ENCODE assay signal across 9 cellular contexts in the genomic region with DNA sequence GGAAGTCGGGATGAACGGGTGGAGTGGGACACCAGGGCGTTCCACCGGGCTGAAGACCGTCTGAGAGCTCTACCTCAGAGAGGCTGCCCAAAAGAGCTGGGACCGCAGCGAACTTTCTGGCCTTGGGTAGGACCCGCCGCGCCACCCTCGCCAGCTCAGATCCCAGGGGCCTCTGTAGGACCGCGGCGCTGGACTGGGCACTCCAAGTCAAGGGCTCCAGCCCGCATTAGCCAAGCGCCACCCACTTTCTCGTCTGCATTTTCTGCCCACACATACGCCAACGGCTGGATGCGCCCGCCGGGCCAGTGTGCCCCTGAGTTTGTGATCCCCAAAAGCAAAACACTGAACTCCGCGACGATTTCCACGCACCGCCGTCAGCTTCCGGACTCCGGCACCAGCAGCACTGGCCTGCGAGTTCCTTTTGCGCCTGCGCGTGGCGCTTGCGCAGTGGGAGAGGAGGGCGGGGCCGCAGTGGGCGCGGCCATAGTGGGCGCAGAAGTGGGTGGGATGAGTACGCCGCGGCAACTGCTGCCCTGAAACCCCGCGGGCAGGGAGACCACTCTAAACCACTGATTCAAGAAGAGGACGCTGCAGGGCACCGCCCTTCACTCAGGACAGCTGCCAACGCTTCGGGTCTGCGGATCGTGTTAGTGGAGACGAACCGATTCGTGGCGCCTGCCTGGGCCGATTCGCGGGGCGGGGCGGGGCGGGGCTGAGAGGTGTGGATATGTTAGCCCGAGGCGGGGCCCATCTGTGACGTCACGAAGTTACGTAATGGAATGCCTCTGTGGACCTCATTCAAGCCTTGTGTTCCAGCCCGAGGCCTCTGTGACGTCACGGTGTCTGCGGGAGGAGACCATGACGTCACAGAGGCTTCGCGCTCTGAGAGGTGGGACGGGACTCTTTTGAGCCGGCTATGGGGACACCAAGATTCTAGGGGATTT. TPM values are rescaled to one million over a fixed set of nuclear protein-coding genes. Genes with fewer than 3 reads are reported as not detected.
DNase-seq lines count a peak whose midpoint lies in the region; ATAC-seq, FAIRE-seq and TF ChIP-seq lines count a peak whose summit lies in the region.
"Had no signal": no experiment of that assay in that cellular context is flagged by ENCODE, and none has a peak within 500 bp of the region (broad histone marks: within the 10 kb centered on the region; RNA-seq: fewer than 3 reads in every experiment).

No MANE protein-coding gene starts in this region.

- intact Hi-C loops in HepG2 (cut with micrococcal nuclease; ENCODE audit: unreplicated experiment), result loop anchor here (1.0 to 2.0 kb wide), 2 partner anchors 327 to 515 kb away; no protein-coding TSS in a partner anchor

- peak; percentile 17; the same call in 1 of the 2 replicates for TF ChIP-seq CTCF in HepG2 (CRISPR knock-in tag; IDR thresholded peaks at IDR 0.05)

- FAIRE-seq in HepG2 (lab: Jason Lieb, UNC), result no peak
- FAIRE-seq: islet of Langerhans had no signal

- no peaks in the 10 kb centered on the region for H3K36me3 ChIP-seq in HepG2 (replicated peaks in 1 of 2; ENCODE audit: control insufficient read depth in 1 of 2, insufficient read depth in 2 of 2, low read length in 2 of 2)

- 4% methylated on average over 53 of the region's 76 CpGs for WGBS in HepG2 (ENCODE audit: low lambda C conversion rate)

- DNase-seq in CD1c-positive myeloid dendritic cell (ENCODE audit: extremely low spot score) (peak; percentile 98), NCI-H69 (lab: John Stamatoyannopoulos, UW) (peak; percentile 78), dedifferentiated amniotic fluid mesenchymal stem cell (ENCODE audit: extremely low spot score) (peak; percentile 98), HepG2 (ENCODE audit: low spot score) (peak; percentile 92)
- peak; percentile 89 to 97 for DNase-seq in activated CD4-positive, alpha-beta T cell treated with anti-CD3 and anti-CD28 coated beads, Interleukin-2, amount 50 U/mL, for 24 hours (ENCODE audit: low read depth in 1 of 2, low spot score in 1 of 2)
- peak; percentile 88 for DNase-seq in stimulated activated CD4-positive, alpha-beta T cell treated with anti-CD3 and anti-CD28 coated beads, Interleukin-2, amount 100 ng/mL, for 4 hours (ENCODE audit: low read depth)

- CTCF ChIA-PET in HepG2 (lab: Yijun Ruan, JAX; ENCODE audit: low intra/inter-chr PET ratio, low total read pairs), result no interaction called here

- TF ChIP-seq POLR2A in HepG2 (IDR thresholded peaks at IDR 0.05; ENCODE audit: insufficient read depth in 1 of 2, low read depth in 2 of 2, low read length in 2 of 2), result peak; percentile 97 to 99

- TF ChIP-seq RAD21 in HepG2 (CRISPR knock-in tag; IDR thresholded peaks at IDR 0.05), result peak; percentile 44

- ATAC-seq in GM19397 (IDR thresholded peaks at IDR 0.05; ENCODE audit: unreplicated experiment) (peak; percentile 96), HG03558 (IDR thresholded peaks at IDR 0.05; ENCODE audit: extremely low read depth, unreplicated experiment) (peak; percentile 88), HepG2 (peak; percentile 87)

- in situ Hi-C loops in HepG2 (cut with HindIII; ENCODE audit: extremely low pct_ligation_motif_present, low pct_unique_long_range_greater_than_20kb), result no loop called here

- POLR2A ChIA-PET in HepG2 (lab: Yijun Ruan, JAX), result interaction anchor here (0.7 to 2.6 kb wide), 18 partner anchors 11 to 788 kb away, joined by 3 to 55 read pairs (median 4); a partner anchor contains a TSS

- H3K9me3 ChIP-seq in HepG2 (ENCODE audit: low read length), result no peaks in the 10 kb centered on the region

- H3K9ac ChIP-seq in HepG2 (ENCODE audit: insufficient read depth, low read depth, low read length), result peak overlapping the region; percentile 91

- H3K4me3 ChIP-seq in HepG2 (replicated peaks in 1 of 3; ENCODE audit: insufficient read depth in 1 of 3, low read depth in 2 of 3, low read length in 3 of 3), result peak overlapping the region; percentile 80 to 93 (median 86)

- peak overlapping the region; percentile 66 for H2AFZ ChIP-seq in HepG2 (ENCODE audit: low read length)

- peak overlapping the region; percentile 87 for H3K4me2 ChIP-seq in HepG2 (ENCODE audit: low read depth, low read length)

- H3K4me1 ChIP-seq in HepG2 (ENCODE audit: insufficient read depth, low read length), result peaks cover 27% of the 10 kb centered on the region

- TSS peak; percentile 96 for BruUV-seq in HepG2 (replicated peaks; lab: Mats Ljungman, UMichigan)

- H3K27ac ChIP-seq in HepG2 (ENCODE audit: extremely low read length, insufficient read depth, low read length), result peak overlapping the region; percentile 69

- no peaks in the 10 kb centered on the region; a peak in 1 of 5 replicates for H3K27me3 ChIP-seq in HepG2 (ENCODE audit: control insufficient read depth in 1 of 2, insufficient read depth in 2 of 2, low read length in 2 of 2)

- H4K20me1 ChIP-seq in HepG2 (ENCODE audit: insufficient read depth, low read length), result no peaks in the 10 kb centered on the region

- H3K79me2 ChIP-seq in HepG2 (ENCODE audit: insufficient read depth, low read length), result peaks cover 12% of the 10 kb centered on the region

- TF ChIP-seq EP300 in HepG2 (IDR thresholded peaks at IDR 0.05; ENCODE audit: low read depth in 2 of 2, low read length in 2 of 2) (no peak), HepG2 (CRISPR knock-in tag; IDR thresholded peaks at IDR 0.05; ENCODE audit: borderline replicate concordance) (peak; percentile 24; the same call in 1 of the 2 replicates)

TF ChIP-seq in HepG2, 621 proteins besides CTCF, POLR2A, EP300 and RAD21 (continues in another document):
- TF ChIP-seq MEIS2 (CRISPR knock-in tag; IDR thresholded peaks at IDR 0.05), result no peak; the same call in none of the 2 replicates
- TF ChIP-seq, protein P1, sequence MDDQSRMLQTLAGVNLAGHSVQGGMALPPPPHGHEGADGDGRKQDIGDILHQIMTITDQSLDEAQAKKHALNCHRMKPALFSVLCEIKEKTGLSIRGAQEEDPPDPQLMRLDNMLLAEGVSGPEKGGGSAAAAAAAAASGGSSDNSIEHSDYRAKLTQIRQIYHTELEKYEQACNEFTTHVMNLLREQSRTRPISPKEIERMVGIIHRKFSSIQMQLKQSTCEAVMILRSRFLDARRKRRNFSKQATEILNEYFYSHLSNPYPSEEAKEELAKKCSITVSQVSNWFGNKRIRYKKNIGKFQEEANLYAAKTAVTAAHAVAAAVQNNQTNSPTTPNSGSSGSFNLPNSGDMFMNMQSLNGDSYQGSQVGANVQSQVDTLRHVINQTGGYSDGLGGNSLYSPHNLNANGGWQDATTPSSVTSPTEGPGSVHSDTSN (CRISPR knock-in tag; IDR thresholded peaks at IDR 0.05; ENCODE audit: borderline replicate concordance), result no peak; the same call in 1 of the 2 replicates
- TF ChIP-seq NFIC (IDR thresholded peaks at IDR 0.05; ENCODE audit: low read length), result no peak
- TF ChIP-seq ADNP (CRISPR knock-in tag; IDR thresholded peaks at IDR 0.05), result no peak
- no peak for TF ChIP-seq FOXP1 (IDR thresholded peaks at IDR 0.05)
- no peak for TF ChIP-seq FOXP1 (CRISPR knock-in tag; IDR thresholded peaks at IDR 0.05)
- TF ChIP-seq, protein P2, sequence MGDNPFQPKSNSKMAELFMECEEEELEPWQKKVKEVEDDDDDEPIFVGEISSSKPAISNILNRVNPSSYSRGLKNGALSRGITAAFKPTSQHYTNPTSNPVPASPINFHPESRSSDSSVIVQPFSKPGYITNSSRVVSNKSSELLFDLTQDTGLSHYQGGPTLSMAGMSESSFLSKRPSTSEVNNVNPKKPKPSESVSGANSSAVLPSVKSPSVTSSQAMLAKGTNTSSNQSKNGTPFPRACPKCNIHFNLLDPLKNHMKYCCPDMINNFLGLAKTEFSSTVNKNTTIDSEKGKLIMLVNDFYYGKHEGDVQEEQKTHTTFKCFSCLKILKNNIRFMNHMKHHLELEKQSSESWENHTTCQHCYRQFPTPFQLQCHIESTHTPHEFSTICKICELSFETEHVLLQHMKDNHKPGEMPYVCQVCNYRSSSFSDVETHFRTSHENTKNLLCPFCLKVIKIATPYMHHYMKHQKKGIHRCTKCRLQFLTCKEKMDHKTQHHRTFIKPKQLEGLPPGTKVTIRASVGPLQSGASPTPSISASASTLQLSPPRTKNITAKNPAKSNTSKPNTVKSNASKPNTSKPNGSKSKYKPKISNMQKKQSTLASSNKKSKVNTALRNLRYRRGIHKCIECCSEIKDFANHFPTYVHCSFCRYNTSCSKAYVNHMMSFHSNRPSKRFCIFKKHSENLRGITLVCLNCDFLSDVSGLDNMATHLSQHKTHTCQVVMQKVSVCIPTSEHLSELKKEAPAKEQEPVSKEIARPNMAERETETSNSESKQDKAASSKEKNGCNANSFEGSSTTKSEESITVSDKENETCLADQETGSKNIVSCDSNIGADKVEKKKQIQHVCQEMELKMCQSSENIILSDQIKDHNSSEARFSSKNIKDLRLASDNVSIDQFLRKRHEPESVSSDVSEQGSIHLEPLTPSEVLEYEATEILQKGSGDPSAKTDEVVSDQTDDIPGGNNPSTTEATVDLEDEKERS (CRISPR knock-in tag; IDR thresholded peaks at IDR 0.05), result peak; percentile 89
- no peak for TF ChIP-seq TBL1XR1 (IDR thresholded peaks at IDR 0.05; ENCODE audit: borderline replicate concordance, low read length, partially characterized antibody)

RNA-seq across cellular contexts. Expression of a gene that starts 10.5 kb away (rescaled TPM):
- total RNA-seq in HepG2 (2016; rRNA removed; fragmentation: Illumina TruSeq; extraction: Trizol), result 0.81 and 1.1 TPM in 2 replicates
- total RNA-seq in HepG2 (2016; cell fraction: cytosol; rRNA removed; fragmentation: Illumina TruSeq; extraction: Trizol; ENCODE audit: low read depth), result 0.44 and 0.81 TPM in 2 replicates
- 0.49 and 1.2 TPM in 2 replicates for total RNA-seq in HepG2 (2016; cell fraction: insoluble cytoplasmic fraction; rRNA removed; fragmentation: Illumina TruSeq; extraction: Trizol)
- total RNA-seq in HepG2 (2016; cell fraction: membrane; rRNA removed; fragmentation: Illumina TruSeq; extraction: Trizol), result 1.00 and 1.0 TPM in 2 replicates
- 0.90 and 1.1 TPM in 2 replicates for total RNA-seq in HepG2 (2016; cell fraction: nucleus; rRNA removed; fragmentation: Illumina TruSeq; extraction: Trizol)
- polyA plus RNA-seq in HepG2 (2011; rRNA removed), result 0.63 and 0.72 TPM in 2 replicates
- 0.33 and 0.91 TPM in 2 replicates for polyA plus RNA-seq in HepG2 (2011; cell fraction: cytosol; rRNA removed)
- 1.4 and 2.1 TPM in 2 replicates for polyA plus RNA-seq in HepG2 (2011; cell fraction: nucleus; rRNA removed)
- 0.05 and 0.35 TPM in 2 replicates for polyA plus RNA-seq in HepG2 (2012)
- 0.26 and 0.32 TPM in 2 replicates for polyA plus RNA-seq in HepG2 (2016; cell fraction: cytosol; fragmentation: Illumina TruSeq; extraction: Trizol; ENCODE audit: low read depth)
- polyA plus RNA-seq in HepG2 (2016; cell fraction: insoluble cytoplasmic fraction; fragmentation: Illumina TruSeq; extraction: Trizol; ENCODE audit: low read depth), result 1.1 and 1.3 TPM in 2 replicates
- polyA plus RNA-seq in HepG2 (2016; cell fraction: membrane; fragmentation: Illumina TruSeq; extraction: Trizol; ENCODE audit: low read depth), result 0.49 TPM in 2 replicates
- polyA plus RNA-seq in HepG2 (2016; cell fraction: nucleus; fragmentation: Illumina TruSeq; extraction: Trizol; ENCODE audit: insufficient read depth, low read depth), result 1.7 and 2.3 TPM in 2 replicates
- polyA minus RNA-seq in HepG2 (2011; rRNA and poly(A)+ RNA removed; ENCODE audit: low replicate concordance), result 0.20 TPM in 1 of 2 replicates, not detected in the other
- 0.26 TPM in 1 of 2 replicates, not detected in the other for polyA minus RNA-seq in HepG2 (2011; cell fraction: cytosol; rRNA and poly(A)+ RNA removed)
- polyA minus RNA-seq in HepG2 (2011; cell fraction: nucleus; rRNA and poly(A)+ RNA removed), result 0.39 and 0.75 TPM in 2 replicates

Comparison
In these comparisons a context has a peak if more than half of its experiments do, and no peak if none do; other contexts are left out.
1. Peak in every context shown above with its lines: DNase-seq, ATAC-seq, H3K4me3 ChIP-seq and H3K27ac ChIP-seq.